ENCODE assay signal across 8 cellular contexts in genomic region chr6:27177454-27178000, GRCh38.
DNase-seq lines count a peak whose midpoint lies in the region; ATAC-seq, FAIRE-seq and TF ChIP-seq lines count a peak whose summit lies in the region.

No MANE protein-coding gene starts in this region.

- H3K23me2 ChIP-seq in H1 (ENCODE audit: low read depth, low read length) = peaks cover 6% of the 10 kb centered on the region

- peak overlapping the region; percentile 88 to 98 (median 94) for H3K9ac ChIP-seq in BLaER1 treated with 17β-estradiol and CSF1 and Interleukin-3, amounts not matched to agents 10 nM and 100 nM
- peak overlapping the region in 3 of 4 experiments; percentile 69 to 94 (median 81); a peak in 6 of 7 replicates for H3K9ac ChIP-seq in H1 (replicated peaks in 1 of 4; ENCODE audit: extremely low read depth in 1 of 4, low read depth in 3 of 4, low read length in 3 of 4)

- no peak overlapping the region for H2BK15ac ChIP-seq in H1 (ENCODE audit: low read length)

- peaks cover 14 to 44% (median 42%) of the 10 kb centered on the region in 11 experiments for H3K9me3 ChIP-seq in BLaER1 treated with 17β-estradiol and CSF1 and Interleukin-3, amounts not matched to agents 10 nM and 100 nM (replicated peaks in 1 of 11)
- H3K9me3 ChIP-seq in H1 (ENCODE audit: insufficient read depth in 2 of 2, low read depth in 1 of 2, low read length in 1 of 2) = no peaks in the 10 kb centered on the region

- TF ChIP-seq RAD21 in H1 (IDR thresholded peaks at IDR 0.05 in 1 of 2, conservative IDR thresholded peaks at IDR 0.05 in 1 of 2; ENCODE audit: low read depth in 2 of 2, low read length in 2 of 2) = peak; percentile 48 to 63

- H2BK5ac ChIP-seq in H1 (ENCODE audit: low read depth, low read length) = peak overlapping the region; percentile 88

- H3K4me2 ChIP-seq in BLaER1 treated with 17β-estradiol and CSF1 and Interleukin-3, amounts not matched to agents 10 nM and 100 nM = peak overlapping the region; percentile 58 to 86 (median 76)
- peak overlapping the region; percentile 76 to 79 for H3K4me2 ChIP-seq in H1 (ENCODE audit: insufficient read depth in 1 of 2, low read depth in 2 of 2, low read length in 2 of 2)

- H3K56ac ChIP-seq in H1 (replicated peaks; ENCODE audit: insufficient read length, low read depth, low read length) = peak overlapping the region; percentile 2

- H3K27ac ChIP-seq in BLaER1 treated with 17β-estradiol and CSF1 and Interleukin-3, amounts not matched to agents 10 nM and 100 nM = peak overlapping the region; percentile 75 to 97 (median 92); a peak in 21 of 22 replicates
- H3K27ac ChIP-seq in H1 (ENCODE audit: low read depth, low read length) = peak overlapping the region; percentile 89

- ATAC-seq in GM19035 (IDR thresholded peaks at IDR 0.05; ENCODE audit: unreplicated experiment) (peak; percentile 66), HG03432 (IDR thresholded peaks at IDR 0.05; ENCODE audit: unreplicated experiment) (peak; percentile 75)

- no peaks in the 10 kb centered on the region; the same call in 1 of the 2 replicates for H3K79me1 ChIP-seq in H1 (ENCODE audit: low read depth, low read length)

- no peak overlapping the region for H2BK20ac ChIP-seq in H1 (ENCODE audit: low read length)

- TF ChIP-seq EP300 in H1 (IDR thresholded peaks at IDR 0.05; ENCODE audit: borderline replicate concordance in 1 of 2, low read depth in 2 of 2, low read length in 2 of 2) = no peak

- FAIRE-seq in H1 (lab: Jason Lieb, UNC) = peak; percentile 13

- H2AK5ac ChIP-seq in H1 (ENCODE audit: low read depth, low read length) = 0 out of 2 replicates have a peak overlapping the region, but pooled peaks have one; percentile 13

- peak; percentile 38 to 63 (median 47) for TF ChIP-seq CTCF in H1 (IDR thresholded peaks at IDR 0.05; ENCODE audit: control extremely low read depth in 1 of 3, insufficient read depth in 1 of 3, low read depth in 1 of 3, low read length in 3 of 3)

- no peaks in the 10 kb centered on the region; a peak in 1 of 22 replicates for H3K36me3 ChIP-seq in BLaER1 treated with 17β-estradiol and CSF1 and Interleukin-3, amounts not matched to agents 10 nM and 100 nM
- H3K36me3 ChIP-seq in H1 (ENCODE audit: control insufficient read depth in 2 of 4, insufficient read depth in 4 of 4, low read length in 3 of 4) = no peaks in the 10 kb centered on the region

- no peak overlapping the region for H4K91ac ChIP-seq in H1 (replicated peaks; ENCODE audit: insufficient read length, low read length)

- H4K5ac ChIP-seq in H1 (ENCODE audit: insufficient read length, low read depth, low read length) = peak overlapping the region; percentile 53

- H4K8ac ChIP-seq in H1 (ENCODE audit: extremely low read depth, insufficient read depth, low read length) = no peak overlapping the region; the same call in 1 of the 2 replicates

- no peak overlapping the region for H2BK120ac ChIP-seq in H1 (replicated peaks; ENCODE audit: low read depth, low read length)

- CTCF ChIA-PET in H1 (lab: Charles Lee; ENCODE audit: partially characterized antibody) = interaction anchor here (0.9 to 2.2 kb wide), 12 partner anchors 8 to 575 kb away, joined by 3 to 8 read pairs (median 4); a partner anchor contains a TSS

- no peak overlapping the region for H3K23ac ChIP-seq in H1 (ENCODE audit: insufficient read length)

- H3K4ac ChIP-seq in H1 (replicated peaks; ENCODE audit: insufficient read length, low read depth, low read length) = no peak overlapping the region

- H3K4me1 ChIP-seq in BLaER1 treated with 17β-estradiol and CSF1 and Interleukin-3, amounts not matched to agents 10 nM and 100 nM = peaks cover 0 to 19% (median 8%) of the 10 kb centered on the region in 10 experiments; a peak in 9 of 20 replicates
- H3K4me1 ChIP-seq in H1 (replicated peaks in 1 of 4; ENCODE audit: control insufficient read depth in 3 of 4, insufficient read depth in 4 of 4, low read length in 3 of 4) = peaks cover 0 to 6% (median 1%) of the 10 kb centered on the region in 4 experiments; a peak in 3 of 7 replicates

- H2AFZ ChIP-seq in H1 (ENCODE audit: low read length) = peak overlapping the region; percentile 98

- 0 out of 2 replicates have a peak overlapping the region, but pooled peaks have one; percentile 23 for H2BK12ac ChIP-seq in H1 (ENCODE audit: low read depth, low read length)

- no peaks in the 10 kb centered on the region for H3K79me2 ChIP-seq in H1 (ENCODE audit: control insufficient read depth in 1 of 2, insufficient read depth in 2 of 2, low read length in 2 of 2)

- TF ChIP-seq POLR2A in H1 (IDR thresholded peaks at IDR 0.05; ENCODE audit: control extremely low read depth in 1 of 2, low read depth in 2 of 2, low read length in 2 of 2) = peak in 1 of 2 experiments; percentile 20; a peak in 1 of 3 replicates

- POLR2A ChIA-PET in H1 (lab: Charles Lee; ENCODE audit: partially characterized antibody) = interaction anchor here (0.7 to 4.9 kb wide), 24 partner anchors 10 to 717 kb away, joined by 3 to 56 read pairs (median 4); a partner anchor contains a TSS

- peak overlapping the region; percentile 75 for H3K18ac ChIP-seq in H1 (ENCODE audit: extremely low read depth, low read length)

- H3K14ac ChIP-seq in H1 (ENCODE audit: insufficient read length) = no peak overlapping the region

- H4K20me1 ChIP-seq in BLaER1 treated with 17β-estradiol and CSF1 and Interleukin-3, amounts not matched to agents 10 nM and 100 nM = no peaks in the 10 kb centered on the region
- no peaks in the 10 kb centered on the region for H4K20me1 ChIP-seq in H1 (replicated peaks in 1 of 2; ENCODE audit: control insufficient read depth in 1 of 2, insufficient read depth in 2 of 2, low read length in 2 of 2)

- DNase-seq in NCI-H69 (lab: John Stamatoyannopoulos, UW) (peak; percentile 88), H1 (ENCODE audit: low read depth in 1 of 2, low spot score in 2 of 2) (peak in 1 of 2 experiments; percentile 84), mesenteric fat pad (ENCODE audit: low spot score) (peak; percentile 92)
- peak; percentile 39 to 49 for DNase-seq in activated CD8-positive, alpha-beta memory T cell treated with anti-CD3 and anti-CD28 coated beads for 4 hours (ENCODE audit: low read depth in 2 of 2)
- peak; percentile 37 to 46 for DNase-seq in stimulated activated CD8-positive, alpha-beta memory T cell treated with anti-CD3 and anti-CD28 coated beads, Interleukin-15, amount 100 ng/mL, for 4 hours (ENCODE audit: low read depth in 2 of 2)

- peak overlapping the region; percentile 77 to 99 (median 93) for H3K4me3 ChIP-seq in BLaER1 treated with 17β-estradiol and CSF1 and Interleukin-3, amounts not matched to agents 10 nM and 100 nM
- peak overlapping the region; percentile 96 to 100 (median 100) for H3K4me3 ChIP-seq in H1 (ENCODE audit: extremely low read depth in 1 of 4, insufficient read depth in 2 of 4, low read depth in 3 of 4, low read length in 4 of 4)

- WGBS in H1 (ENCODE audit: extremely low coverage in 1 of 2, insufficient coverage in 1 of 2, insufficient read length in 1 of 2, insufficient replicate concordance in 2 of 2, low coverage in 1 of 2, low lambda C conversion rate in 2 of 2, missing lambda C conversion rate in 1 of 2), 2 experiments = 1% methylated on average over 30 of the region's 30 CpGs; no CpG with 5 or more reads in 1 of the 2 experiments

- no peaks in the 10 kb centered on the region for H3K27me3 ChIP-seq in BLaER1 treated with 17β-estradiol and CSF1 and Interleukin-3, amounts not matched to agents 10 nM and 100 nM
- no peaks in the 10 kb centered on the region for H3K27me3 ChIP-seq in H1 (replicated peaks in 1 of 4; ENCODE audit: control insufficient read depth in 3 of 4, extremely low read depth in 1 of 4, insufficient read depth in 3 of 4, low read length in 3 of 4)

TF ChIP-seq in H1, 55 proteins besides CTCF, POLR2A, EP300 and RAD21:
- TF ChIP-seq TAF7 (optimal IDR thresholded peaks at IDR 0.05; ENCODE audit: borderline replicate concordance, low read depth, low read length) (peak; percentile 24), HDAC2 (IDR thresholded peaks at IDR 0.05; ENCODE audit: borderline replicate concordance in 1 of 2, low read depth in 2 of 2, low read length in 2 of 2) (peak in 1 of 2 experiments; percentile 26; a peak in 1 of 4 replicates), KDM1A (IDR thresholded peaks at IDR 0.05; ENCODE audit: borderline replicate concordance, low read length) (no peak), TAF1 (IDR thresholded peaks at IDR 0.05; ENCODE audit: low read depth, low read length) (peak; percentile 16; the same call in 1 of the 2 replicates), POLR2AphosphoS5 (IDR thresholded peaks at IDR 0.05; ENCODE audit: low read depth, low read length) (no peak), MAX (IDR thresholded peaks at IDR 0.05) (peak; percentile 29; the same call in 1 of the 2 replicates), PHF8 (conservative IDR thresholded peaks at IDR 0.05; ENCODE audit: low read depth, low read length) (peak; percentile 38; the same call in 1 of the 2 replicates), SAP30 (IDR thresholded peaks at IDR 0.05; ENCODE audit: insufficient read depth, insufficient replicate concordance, low read length) (peak; percentile 94), CTBP2 (IDR thresholded peaks at IDR 0.05; ENCODE audit: borderline replicate concordance, insufficient read depth, insufficient read length, low read length) (peak; percentile 76), RBBP5 (IDR thresholded peaks at IDR 0.05; ENCODE audit: borderline replicate concordance, low read depth, low read length) (peak; percentile 98)
